ENCODE assay signal across 9 cellular contexts in the genomic region with DNA sequence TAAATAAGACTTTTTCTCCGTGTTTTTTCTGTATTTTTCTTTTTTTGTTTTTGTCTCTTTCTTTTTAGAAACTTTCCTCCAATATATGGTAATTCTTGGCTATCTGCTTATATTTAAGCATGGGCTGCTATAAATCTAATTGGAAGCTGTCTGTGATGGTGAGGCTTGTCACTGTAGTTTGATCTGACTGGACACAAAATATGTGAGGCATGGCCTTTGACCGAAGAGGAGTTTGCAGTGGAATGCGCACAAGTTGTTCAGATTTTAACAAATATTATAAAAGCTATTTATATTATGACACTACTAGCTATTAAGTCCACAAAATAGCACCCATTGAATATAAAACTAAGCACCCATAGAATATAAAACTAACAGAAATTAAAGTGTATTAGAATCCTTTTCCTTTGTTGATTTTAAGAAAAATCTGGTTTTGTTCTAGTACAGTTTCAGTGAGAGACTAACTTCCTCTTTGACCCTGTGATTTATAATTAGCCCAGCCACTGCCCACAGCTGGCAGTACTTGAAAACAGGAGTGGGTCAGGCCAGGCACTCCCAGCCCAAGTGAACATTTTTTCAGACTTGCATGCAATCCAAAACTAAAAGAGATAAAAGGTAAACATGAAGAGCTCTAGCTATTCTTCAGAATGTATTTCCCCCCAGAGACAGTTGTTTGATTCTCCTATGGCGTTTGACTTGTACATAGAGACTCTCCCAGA.
DNase-seq lines count a peak whose midpoint lies in the region; ATAC-seq lines count a peak whose summit lies in the region.
"Had no signal": no experiment of that assay in that cellular context is flagged by ENCODE, and none has a peak within 500 bp of the region (broad histone marks: within the 10 kb centered on the region; RNA-seq: fewer than 3 reads in every experiment).

No MANE protein-coding gene starts in this region.

- H3K4me1 ChIP-seq in BLaER1, result peaks cover 18% of the 10 kb centered on the region
- no peaks in the 10 kb centered on the region for H3K4me1 ChIP-seq in right cardiac atrium (ENCODE audit: control insufficient read depth, insufficient read depth, low read length)
- H3K4me1 ChIP-seq in effector memory CD4-positive, alpha-beta T cell (ENCODE audit: control insufficient read depth, insufficient read depth, low read length, poor library complexity, severe bottlenecking), result no peaks in the 10 kb centered on the region

- intact Hi-C loops in right cardiac atrium (cut with DNase I), result no loop called here

- H3K27me3 ChIP-seq in BLaER1 (no peaks in the 10 kb centered on the region), right cardiac atrium (ENCODE audit: control insufficient read depth, insufficient read depth) (no peaks in the 10 kb centered on the region)
- no peaks in the 10 kb centered on the region for H3K27me3 ChIP-seq in effector memory CD4-positive, alpha-beta T cell (replicated peaks; ENCODE audit: control insufficient read depth, insufficient read depth, low read length, poor library complexity, severe bottlenecking)

- no peaks in the 10 kb centered on the region for H4K20me1 ChIP-seq in BLaER1

- ATAC-seq in GM21390 (IDR thresholded peaks at IDR 0.05; ENCODE audit: unreplicated experiment) (peak; percentile 78), HG03469 (IDR thresholded peaks at IDR 0.05; ENCODE audit: unreplicated experiment) (peak; percentile 46), right cardiac atrium (peak; percentile 36 to 79)

- 63% methylated on average over 4 of the region's 4 CpGs for WGBS in right cardiac atrium

- H3K4me3 ChIP-seq in BLaER1 (no peak overlapping the region), right cardiac atrium (ENCODE audit: low read length) (no peak overlapping the region)
- H3K4me3 ChIP-seq in effector memory CD4-positive, alpha-beta T cell (ENCODE audit: insufficient read depth, low read depth, low read length, poor library complexity, severe bottlenecking), result no peak overlapping the region

- DNase-seq in right cardiac atrium, result peak in 1 of 3 donors; percentile 52
- no peak for DNase-seq in NCI-H446 treated with DMSO at 0.1 percent for 48 hours (lab: John Stamatoyannopoulos, UW)
- DNase-seq in effector memory CD4-positive, alpha-beta T cell, result no peak
- no peak for DNase-seq in T-helper 2 cell
- DNase-seq in NCI-H510A (lab: John Stamatoyannopoulos, UW), result no peak
- DNase-seq: effector CD8-positive, alpha-beta T cell had no signal

- peak overlapping the region; percentile 56 for H3K4me2 ChIP-seq in BLaER1

- no peaks in the 10 kb centered on the region for H3K36me3 ChIP-seq in BLaER1
- H3K36me3 ChIP-seq in effector memory CD4-positive, alpha-beta T cell (ENCODE audit: control insufficient read depth, insufficient read depth, low read length), result no peaks in the 10 kb centered on the region

- H3K9me3 ChIP-seq in BLaER1 (no peaks in the 10 kb centered on the region), right cardiac atrium (ENCODE audit: control insufficient read depth, low read length) (no peaks in the 10 kb centered on the region)
- no peaks in the 10 kb centered on the region for H3K9me3 ChIP-seq in effector memory CD4-positive, alpha-beta T cell (ENCODE audit: control insufficient read depth, low read length)

- no peak overlapping the region for H3K9ac ChIP-seq in BLaER1

- H3K27ac ChIP-seq in BLaER1, result peak overlapping the region; percentile 36; the same call in 1 of the 2 replicates
- H3K27ac ChIP-seq in right cardiac atrium (ENCODE audit: low read length), result no peak overlapping the region
- no peak overlapping the region for H3K27ac ChIP-seq in effector memory CD4-positive, alpha-beta T cell (ENCODE audit: insufficient read depth, low read length, poor library complexity, severe bottlenecking)
